Comparison of ENCODE assay signal across 15 cellular contexts in genomic region chr17:57453841-57454240, GRCh38.
DNase-seq lines count a peak whose midpoint lies in the region; ATAC-seq and TF ChIP-seq lines count a peak whose summit lies in the region.
"Had no signal": no experiment of that assay in that cellular context is flagged by ENCODE, and none has a peak within 500 bp of the region (broad histone marks: within the 10 kb centered on the region; RNA-seq: fewer than 3 reads in every experiment).

No MANE protein-coding gene starts in this region.

- no peak for ATAC-seq in activated naive CD8-positive, alpha-beta T cell treated with anti-CD3 and anti-CD28 coated beads, Interleukin-2, amount 10 ng/mL, durations not matched to agents 7 days and 5 days (ENCODE audit: low read depth)
- ATAC-seq in HG02840 (IDR thresholded peaks at IDR 0.05; ENCODE audit: low FRiP score, unreplicated experiment), result no peak

- no peaks in the 10 kb centered on the region for H3K27me3 Mint-ChIP-seq in activated naive CD8-positive, alpha-beta T cell treated with anti-CD3 and anti-CD28 coated beads, Interleukin-2, amount 10 ng/mL, durations not matched to agents 7 days and 5 days
- H3K27me3 Mint-ChIP-seq in activated naive CD8-positive, alpha-beta T cell treated with anti-CD3 and anti-CD28 coated beads for 36 hours, result peaks cover 4% of the 10 kb centered on the region
- peaks cover 26 to 34% (median 33%) of the 10 kb centered on the region in 3 donors for H3K27me3 Mint-ChIP-seq in immature natural killer cell (ENCODE audit: low read depth in 3 of 3)

- H3K27me3 ChIP-seq in osteoblast (ENCODE audit: insufficient read depth, low read length), result no peaks in the 10 kb centered on the region

- H3K36me3 ChIP-seq in osteoblast (ENCODE audit: insufficient read depth, low read length), result no peaks in the 10 kb centered on the region

- H3K27ac ChIP-seq in osteoblast (ENCODE audit: low read depth, low read length), result no peak overlapping the region

- no peak overlapping the region for H3K4me3 ChIP-seq in osteoblast (ENCODE audit: insufficient read depth, low read length)

- H3K36me3 Mint-ChIP-seq in activated naive CD8-positive, alpha-beta T cell treated with anti-CD3 and anti-CD28 coated beads, Interleukin-2, amount 10 ng/mL, durations not matched to agents 7 days and 5 days, result peaks cover 27% of the 10 kb centered on the region
- H3K36me3 Mint-ChIP-seq in activated naive CD8-positive, alpha-beta T cell treated with anti-CD3 and anti-CD28 coated beads for 36 hours, result peaks cover 24% of the 10 kb centered on the region
- H3K36me3 Mint-ChIP-seq in immature natural killer cell, result peaks cover 0 to 10% (median 9%) of the 10 kb centered on the region in 3 donors

- H3K9me3 ChIP-seq in osteoblast (ENCODE audit: low read depth, low read length), result no peaks in the 10 kb centered on the region
- H3K9me3 ChIP-seq: SK-N-SH had no signal

- no peaks in the 10 kb centered on the region for H3K79me2 ChIP-seq in osteoblast (ENCODE audit: insufficient read depth, low read length)

- H3K4me2 ChIP-seq in osteoblast (ENCODE audit: insufficient read depth, low read length), result no peak overlapping the region
- H3K4me2 ChIP-seq: SK-N-SH had no signal

- DNase-seq in activated naive CD8-positive, alpha-beta T cell treated with anti-CD3 and anti-CD28 coated beads, Interleukin-2, amount 10 ng/mL, durations not matched to agents 7 days and 5 days, result no peak
- no peak for DNase-seq in activated naive CD8-positive, alpha-beta T cell treated with anti-CD3 and anti-CD28 coated beads for 36 hours
- DNase-seq in NCI-H69 (lab: John Stamatoyannopoulos, UW) (peak; percentile 26), immature natural killer cell (no peak), DMS 273 treated with DMSO at 0.1 percent for 48 hours (lab: John Stamatoyannopoulos, UW) (no peak), osteoblast (ENCODE audit: insufficient read length, low spot score, missing footprints) (no peak)
- DNase-seq: C1 segment of cervical spinal cord, H7, NCI-H1436, NCI-H2081 treated with DMSO at 0.1 percent for 48 hours, NCI-H2227 treated with DMSO at 0.1 percent for 48 hours, NCI-H524, SHP77, SK-N-SH had no signal

- peaks cover 7% of the 10 kb centered on the region for H3K4me1 ChIP-seq in osteoblast (ENCODE audit: insufficient read depth, low read length)

- H2AFZ ChIP-seq in osteoblast (ENCODE audit: low read length), result no peak overlapping the region

- no peaks in the 10 kb centered on the region for H4K20me1 ChIP-seq in osteoblast (ENCODE audit: insufficient read depth, low read length)

- H3K27ac Mint-ChIP-seq in activated naive CD8-positive, alpha-beta T cell treated with anti-CD3 and anti-CD28 coated beads, Interleukin-2, amount 10 ng/mL, durations not matched to agents 7 days and 5 days, result peak overlapping the region; percentile 34
- H3K27ac Mint-ChIP-seq in activated naive CD8-positive, alpha-beta T cell treated with anti-CD3 and anti-CD28 coated beads for 36 hours, result no peak overlapping the region
- no peak overlapping the region for H3K27ac Mint-ChIP-seq in immature natural killer cell

- H3K9me3 Mint-ChIP-seq in activated naive CD8-positive, alpha-beta T cell treated with anti-CD3 and anti-CD28 coated beads, Interleukin-2, amount 10 ng/mL, durations not matched to agents 7 days and 5 days, result no peaks in the 10 kb centered on the region
- no peaks in the 10 kb centered on the region for H3K9me3 Mint-ChIP-seq in activated naive CD8-positive, alpha-beta T cell treated with anti-CD3 and anti-CD28 coated beads for 36 hours
- H3K9me3 Mint-ChIP-seq in immature natural killer cell, result peaks cover 0 to 1% (median 0%) of the 10 kb centered on the region in 6 donors

- H3K4me1 Mint-ChIP-seq in activated naive CD8-positive, alpha-beta T cell treated with anti-CD3 and anti-CD28 coated beads, Interleukin-2, amount 10 ng/mL, durations not matched to agents 7 days and 5 days, result peaks cover 50% of the 10 kb centered on the region
- H3K4me1 Mint-ChIP-seq in activated naive CD8-positive, alpha-beta T cell treated with anti-CD3 and anti-CD28 coated beads for 36 hours, result peaks cover 50% of the 10 kb centered on the region
- peaks cover 43 to 60% of the 10 kb centered on the region in 2 donors for H3K4me1 Mint-ChIP-seq in immature natural killer cell

- POLR2A ChIA-PET in activated naive CD8-positive, alpha-beta T cell treated with anti-CD3 and anti-CD28 coated beads, Interleukin-2, amount 10 ng/mL, durations not matched to agents 7 days and 5 days (lab: Charles Lee), result interaction anchor here (1.5 to 2.7 kb wide), 2 partner anchors 9 to 12 kb away, joined by 7 to 36 read pairs; no protein-coding TSS in a partner anchor

- TF ChIP-seq CTCF in osteoblast (IDR thresholded peaks at IDR 0.05; ENCODE audit: extremely low read depth, low read depth, low read length), result no peak

- no peak overlapping the region for H3K4me3 Mint-ChIP-seq in activated naive CD8-positive, alpha-beta T cell treated with anti-CD3 and anti-CD28 coated beads, Interleukin-2, amount 10 ng/mL, durations not matched to agents 7 days and 5 days
- no peak overlapping the region for H3K4me3 Mint-ChIP-seq in activated naive CD8-positive, alpha-beta T cell treated with anti-CD3 and anti-CD28 coated beads for 36 hours
- peak overlapping the region; percentile 6 to 86 (median 29) for H3K4me3 Mint-ChIP-seq in immature natural killer cell

Comparison
In these comparisons a context has a peak if more than half of its experiments do, and no peak if none do; other contexts are left out.
1. H3K4me3 Mint-ChIP-seq: peak in immature natural killer cell (5 of 5); none in activated naive CD8-positive, alpha-beta T cell treated with anti-CD3 and anti-CD28 coated beads, Interleukin-2, amount 10 ng/mL, durations not matched to agents 7 days and 5 days (single experiment) and activated naive CD8-positive, alpha-beta T cell treated with anti-CD3 and anti-CD28 coated beads for 36 hours (single experiment).